In the genomic region with DNA sequence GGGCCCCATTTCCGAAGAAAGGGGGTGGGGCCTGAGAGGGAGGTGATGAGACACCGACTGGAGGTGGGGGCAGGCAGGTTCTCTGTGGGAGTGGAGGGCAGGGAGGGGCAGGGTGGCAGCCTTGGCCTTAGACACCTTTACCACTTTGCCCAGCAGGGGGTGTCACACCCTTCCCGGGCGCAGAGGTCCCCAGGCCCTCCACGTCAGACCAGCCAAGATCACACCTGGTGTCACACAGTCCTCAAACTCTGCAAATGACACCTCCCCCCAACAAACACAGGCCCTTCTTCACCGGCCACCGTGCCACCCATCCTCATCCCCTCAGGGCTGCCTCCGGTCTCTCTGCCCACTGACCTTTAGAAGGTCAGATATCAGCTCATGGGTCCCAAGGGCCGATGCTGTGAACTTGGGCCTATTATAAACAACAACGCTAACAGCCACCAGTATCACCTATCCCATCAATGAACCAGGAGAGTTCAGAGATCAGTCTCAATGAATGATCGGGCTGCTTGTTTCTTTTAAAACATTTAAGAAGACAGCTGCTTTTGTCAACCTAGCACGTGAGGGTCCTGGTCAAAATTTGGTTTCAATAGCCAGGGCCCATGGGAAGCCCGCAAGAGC, we compare ENCODE assay signal across 1 cellular context.
A peak's percentile ranks its signal among the peaks of the same experiment; 100 is the strongest.
TF ChIP-seq lines count a peak whose summit lies in the region.

No MANE protein-coding gene starts in this region.

TF ChIP-seq in HepG2, 621 proteins besides CTCF, POLR2A, EP300 and RAD21 (continued from another document and continues in another):
- TF ChIP-seq, protein P1, sequence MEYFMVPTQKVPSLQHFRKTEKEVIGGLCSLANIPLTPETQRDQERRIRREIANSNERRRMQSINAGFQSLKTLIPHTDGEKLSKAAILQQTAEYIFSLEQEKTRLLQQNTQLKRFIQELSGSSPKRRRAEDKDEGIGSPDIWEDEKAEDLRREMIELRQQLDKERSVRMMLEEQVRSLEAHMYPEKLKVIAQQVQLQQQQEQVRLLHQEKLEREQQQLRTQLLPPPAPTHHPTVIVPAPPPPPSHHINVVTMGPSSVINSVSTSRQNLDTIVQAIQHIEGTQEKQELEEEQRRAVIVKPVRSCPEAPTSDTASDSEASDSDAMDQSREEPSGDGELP (IDR thresholded peaks at IDR 0.05; ENCODE audit: borderline replicate concordance, low read depth) = peak; percentile 31; the same call in 1 of the 2 replicates
- no peak for TF ChIP-seq MEIS2 (CRISPR knock-in tag; IDR thresholded peaks at IDR 0.05)
- no peak for TF ChIP-seq POLR2G (IDR thresholded peaks at IDR 0.05; ENCODE audit: low read depth, low read length)
- TF ChIP-seq, protein P2, sequence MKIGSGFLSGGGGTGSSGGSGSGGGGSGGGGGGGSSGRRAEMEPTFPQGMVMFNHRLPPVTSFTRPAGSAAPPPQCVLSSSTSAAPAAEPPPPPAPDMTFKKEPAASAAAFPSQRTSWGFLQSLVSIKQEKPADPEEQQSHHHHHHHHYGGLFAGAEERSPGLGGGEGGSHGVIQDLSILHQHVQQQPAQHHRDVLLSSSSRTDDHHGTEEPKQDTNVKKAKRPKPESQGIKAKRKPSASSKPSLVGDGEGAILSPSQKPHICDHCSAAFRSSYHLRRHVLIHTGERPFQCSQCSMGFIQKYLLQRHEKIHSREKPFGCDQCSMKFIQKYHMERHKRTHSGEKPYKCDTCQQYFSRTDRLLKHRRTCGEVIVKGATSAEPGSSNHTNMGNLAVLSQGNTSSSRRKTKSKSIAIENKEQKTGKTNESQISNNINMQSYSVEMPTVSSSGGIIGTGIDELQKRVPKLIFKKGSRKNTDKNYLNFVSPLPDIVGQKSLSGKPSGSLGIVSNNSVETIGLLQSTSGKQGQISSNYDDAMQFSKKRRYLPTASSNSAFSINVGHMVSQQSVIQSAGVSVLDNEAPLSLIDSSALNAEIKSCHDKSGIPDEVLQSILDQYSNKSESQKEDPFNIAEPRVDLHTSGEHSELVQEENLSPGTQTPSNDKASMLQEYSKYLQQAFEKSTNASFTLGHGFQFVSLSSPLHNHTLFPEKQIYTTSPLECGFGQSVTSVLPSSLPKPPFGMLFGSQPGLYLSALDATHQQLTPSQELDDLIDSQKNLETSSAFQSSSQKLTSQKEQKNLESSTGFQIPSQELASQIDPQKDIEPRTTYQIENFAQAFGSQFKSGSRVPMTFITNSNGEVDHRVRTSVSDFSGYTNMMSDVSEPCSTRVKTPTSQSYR (CRISPR knock-in tag; IDR thresholded peaks at IDR 0.05; ENCODE audit: borderline replicate concordance) = peak; percentile 47; the same call in 1 of the 2 replicates
- peak; percentile 17; the same call in 1 of the 2 replicates for TF ChIP-seq RXRB (CRISPR knock-in tag; IDR thresholded peaks at IDR 0.05; ENCODE audit: borderline replicate concordance)
- TF ChIP-seq FOSL1 (CRISPR knock-in tag; IDR thresholded peaks at IDR 0.05; ENCODE audit: borderline replicate concordance) = no peak
- TF ChIP-seq TRIM24 (CRISPR knock-in tag; IDR thresholded peaks at IDR 0.05) = no peak
- TF ChIP-seq, protein P3, sequence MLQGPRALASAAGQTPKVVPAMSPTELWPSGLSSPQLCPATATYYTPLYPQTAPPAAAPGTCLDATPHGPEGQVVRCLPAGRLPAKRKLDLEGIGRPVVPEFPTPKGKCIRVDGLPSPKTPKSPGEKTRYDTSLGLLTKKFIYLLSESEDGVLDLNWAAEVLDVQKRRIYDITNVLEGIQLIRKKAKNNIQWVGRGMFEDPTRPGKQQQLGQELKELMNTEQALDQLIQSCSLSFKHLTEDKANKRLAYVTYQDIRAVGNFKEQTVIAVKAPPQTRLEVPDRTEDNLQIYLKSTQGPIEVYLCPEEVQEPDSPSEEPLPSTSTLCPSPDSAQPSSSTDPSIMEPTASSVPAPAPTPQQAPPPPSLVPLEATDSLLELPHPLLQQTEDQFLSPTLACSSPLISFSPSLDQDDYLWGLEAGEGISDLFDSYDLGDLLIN (CRISPR knock-in tag; IDR thresholded peaks at IDR 0.05; ENCODE audit: borderline replicate concordance) = no peak
- TF ChIP-seq ZNF816 (CRISPR knock-in tag; IDR thresholded peaks at IDR 0.05; ENCODE audit: borderline replicate concordance) = no peak
- TF ChIP-seq U2AF1 (optimal IDR thresholded peaks at IDR 0.05; ENCODE audit: low read depth, low read length) = no peak
- no peak for TF ChIP-seq RBM22 (optimal IDR thresholded peaks at IDR 0.05; ENCODE audit: low read length)
- TF ChIP-seq, protein P4, sequence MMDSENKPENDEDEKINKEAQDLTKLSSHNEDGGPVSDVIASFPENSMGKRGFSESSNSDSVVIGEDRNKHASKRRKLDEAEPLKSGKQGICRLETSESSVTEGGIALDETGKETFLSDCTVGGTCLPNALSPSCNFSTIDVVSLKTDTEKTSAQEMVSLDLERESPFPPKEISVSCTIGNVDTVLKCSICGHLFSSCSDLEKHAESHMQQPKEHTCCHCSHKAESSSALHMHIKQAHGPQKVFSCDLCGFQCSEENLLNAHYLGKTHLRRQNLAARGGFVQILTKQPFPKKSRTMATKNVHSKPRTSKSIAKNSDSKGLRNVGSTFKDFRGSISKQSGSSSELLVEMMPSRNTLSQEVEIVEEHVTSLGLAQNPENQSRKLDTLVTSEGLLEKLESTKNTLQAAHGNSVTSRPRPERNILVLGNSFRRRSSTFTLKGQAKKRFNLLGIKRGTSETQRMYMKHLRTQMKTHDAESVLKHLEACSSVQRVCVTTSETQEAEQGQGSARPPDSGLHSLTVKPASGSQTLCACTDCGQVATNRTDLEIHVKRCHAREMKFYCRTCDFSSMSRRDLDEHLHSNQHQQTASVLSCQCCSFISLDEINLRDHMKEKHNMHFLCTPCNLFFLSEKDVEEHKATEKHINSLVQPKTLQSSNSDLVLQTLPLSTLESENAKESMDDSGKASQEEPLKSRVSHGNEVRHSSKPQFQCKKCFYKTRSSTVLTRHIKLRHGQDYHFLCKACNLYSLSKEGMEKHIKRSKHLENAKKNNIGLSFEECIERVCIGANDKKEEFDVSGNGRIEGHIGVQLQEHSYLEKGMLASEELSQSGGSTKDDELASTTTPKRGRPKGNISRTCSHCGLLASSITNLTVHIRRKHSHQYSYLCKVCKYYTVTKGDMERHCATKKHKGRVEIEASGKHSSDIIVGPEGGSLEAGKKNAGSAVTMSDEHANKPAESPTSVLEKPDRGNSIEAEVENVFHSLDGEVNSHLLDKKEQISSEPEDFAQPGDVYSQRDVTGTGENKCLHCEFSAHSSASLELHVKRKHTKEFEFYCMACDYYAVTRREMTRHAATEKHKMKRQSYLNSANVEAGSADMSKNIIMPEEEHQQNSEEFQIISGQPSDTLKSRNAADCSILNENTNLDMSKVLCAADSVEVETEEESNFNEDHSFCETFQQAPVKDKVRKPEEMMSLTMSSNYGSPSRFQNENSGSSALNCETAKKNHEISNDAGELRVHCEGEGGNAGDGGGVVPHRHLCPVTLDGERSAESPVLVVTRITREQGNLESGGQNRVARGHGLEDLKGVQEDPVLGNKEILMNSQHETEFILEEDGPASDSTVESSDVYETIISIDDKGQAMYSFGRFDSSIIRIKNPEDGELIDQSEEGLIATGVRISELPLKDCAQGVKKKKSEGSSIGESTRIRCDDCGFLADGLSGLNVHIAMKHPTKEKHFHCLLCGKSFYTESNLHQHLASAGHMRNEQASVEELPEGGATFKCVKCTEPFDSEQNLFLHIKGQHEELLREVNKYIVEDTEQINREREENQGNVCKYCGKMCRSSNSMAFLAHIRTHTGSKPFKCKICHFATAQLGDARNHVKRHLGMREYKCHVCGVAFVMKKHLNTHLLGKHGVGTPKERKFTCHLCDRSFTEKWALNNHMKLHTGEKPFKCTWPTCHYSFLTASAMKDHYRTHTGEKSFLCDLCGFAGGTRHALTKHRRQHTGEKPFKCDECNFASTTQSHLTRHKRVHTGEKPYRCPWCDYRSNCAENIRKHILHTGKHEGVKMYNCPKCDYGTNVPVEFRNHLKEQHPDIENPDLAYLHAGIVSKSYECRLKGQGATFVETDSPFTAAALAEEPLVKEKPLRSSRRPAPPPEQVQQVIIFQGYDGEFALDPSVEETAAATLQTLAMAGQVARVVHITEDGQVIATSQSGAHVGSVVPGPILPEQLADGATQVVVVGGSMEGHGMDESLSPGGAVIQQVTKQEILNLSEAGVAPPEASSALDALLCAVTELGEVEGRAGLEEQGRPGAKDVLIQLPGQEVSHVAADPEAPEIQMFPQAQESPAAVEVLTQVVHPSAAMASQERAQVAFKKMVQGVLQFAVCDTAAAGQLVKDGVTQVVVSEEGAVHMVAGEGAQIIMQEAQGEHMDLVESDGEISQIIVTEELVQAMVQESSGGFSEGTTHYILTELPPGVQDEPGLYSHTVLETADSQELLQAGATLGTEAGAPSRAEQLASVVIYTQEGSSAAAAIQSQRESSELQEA (CRISPR knock-in tag; IDR thresholded peaks at IDR 0.05; ENCODE audit: not compliant biosample characterization) = peak; percentile 34
- no peak for TF ChIP-seq ZNF317 (CRISPR knock-in tag; IDR thresholded peaks at IDR 0.05)
- TF ChIP-seq, protein P5, sequence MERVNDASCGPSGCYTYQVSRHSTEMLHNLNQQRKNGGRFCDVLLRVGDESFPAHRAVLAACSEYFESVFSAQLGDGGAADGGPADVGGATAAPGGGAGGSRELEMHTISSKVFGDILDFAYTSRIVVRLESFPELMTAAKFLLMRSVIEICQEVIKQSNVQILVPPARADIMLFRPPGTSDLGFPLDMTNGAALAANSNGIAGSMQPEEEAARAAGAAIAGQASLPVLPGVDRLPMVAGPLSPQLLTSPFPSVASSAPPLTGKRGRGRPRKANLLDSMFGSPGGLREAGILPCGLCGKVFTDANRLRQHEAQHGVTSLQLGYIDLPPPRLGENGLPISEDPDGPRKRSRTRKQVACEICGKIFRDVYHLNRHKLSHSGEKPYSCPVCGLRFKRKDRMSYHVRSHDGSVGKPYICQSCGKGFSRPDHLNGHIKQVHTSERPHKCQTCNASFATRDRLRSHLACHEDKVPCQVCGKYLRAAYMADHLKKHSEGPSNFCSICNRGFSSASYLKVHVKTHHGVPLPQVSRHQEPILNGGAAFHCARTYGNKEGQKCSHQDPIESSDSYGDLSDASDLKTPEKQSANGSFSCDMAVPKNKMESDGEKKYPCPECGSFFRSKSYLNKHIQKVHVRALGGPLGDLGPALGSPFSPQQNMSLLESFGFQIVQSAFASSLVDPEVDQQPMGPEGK (CRISPR knock-in tag; IDR thresholded peaks at IDR 0.05) = peak; percentile 81
- TF ChIP-seq, protein P6, sequence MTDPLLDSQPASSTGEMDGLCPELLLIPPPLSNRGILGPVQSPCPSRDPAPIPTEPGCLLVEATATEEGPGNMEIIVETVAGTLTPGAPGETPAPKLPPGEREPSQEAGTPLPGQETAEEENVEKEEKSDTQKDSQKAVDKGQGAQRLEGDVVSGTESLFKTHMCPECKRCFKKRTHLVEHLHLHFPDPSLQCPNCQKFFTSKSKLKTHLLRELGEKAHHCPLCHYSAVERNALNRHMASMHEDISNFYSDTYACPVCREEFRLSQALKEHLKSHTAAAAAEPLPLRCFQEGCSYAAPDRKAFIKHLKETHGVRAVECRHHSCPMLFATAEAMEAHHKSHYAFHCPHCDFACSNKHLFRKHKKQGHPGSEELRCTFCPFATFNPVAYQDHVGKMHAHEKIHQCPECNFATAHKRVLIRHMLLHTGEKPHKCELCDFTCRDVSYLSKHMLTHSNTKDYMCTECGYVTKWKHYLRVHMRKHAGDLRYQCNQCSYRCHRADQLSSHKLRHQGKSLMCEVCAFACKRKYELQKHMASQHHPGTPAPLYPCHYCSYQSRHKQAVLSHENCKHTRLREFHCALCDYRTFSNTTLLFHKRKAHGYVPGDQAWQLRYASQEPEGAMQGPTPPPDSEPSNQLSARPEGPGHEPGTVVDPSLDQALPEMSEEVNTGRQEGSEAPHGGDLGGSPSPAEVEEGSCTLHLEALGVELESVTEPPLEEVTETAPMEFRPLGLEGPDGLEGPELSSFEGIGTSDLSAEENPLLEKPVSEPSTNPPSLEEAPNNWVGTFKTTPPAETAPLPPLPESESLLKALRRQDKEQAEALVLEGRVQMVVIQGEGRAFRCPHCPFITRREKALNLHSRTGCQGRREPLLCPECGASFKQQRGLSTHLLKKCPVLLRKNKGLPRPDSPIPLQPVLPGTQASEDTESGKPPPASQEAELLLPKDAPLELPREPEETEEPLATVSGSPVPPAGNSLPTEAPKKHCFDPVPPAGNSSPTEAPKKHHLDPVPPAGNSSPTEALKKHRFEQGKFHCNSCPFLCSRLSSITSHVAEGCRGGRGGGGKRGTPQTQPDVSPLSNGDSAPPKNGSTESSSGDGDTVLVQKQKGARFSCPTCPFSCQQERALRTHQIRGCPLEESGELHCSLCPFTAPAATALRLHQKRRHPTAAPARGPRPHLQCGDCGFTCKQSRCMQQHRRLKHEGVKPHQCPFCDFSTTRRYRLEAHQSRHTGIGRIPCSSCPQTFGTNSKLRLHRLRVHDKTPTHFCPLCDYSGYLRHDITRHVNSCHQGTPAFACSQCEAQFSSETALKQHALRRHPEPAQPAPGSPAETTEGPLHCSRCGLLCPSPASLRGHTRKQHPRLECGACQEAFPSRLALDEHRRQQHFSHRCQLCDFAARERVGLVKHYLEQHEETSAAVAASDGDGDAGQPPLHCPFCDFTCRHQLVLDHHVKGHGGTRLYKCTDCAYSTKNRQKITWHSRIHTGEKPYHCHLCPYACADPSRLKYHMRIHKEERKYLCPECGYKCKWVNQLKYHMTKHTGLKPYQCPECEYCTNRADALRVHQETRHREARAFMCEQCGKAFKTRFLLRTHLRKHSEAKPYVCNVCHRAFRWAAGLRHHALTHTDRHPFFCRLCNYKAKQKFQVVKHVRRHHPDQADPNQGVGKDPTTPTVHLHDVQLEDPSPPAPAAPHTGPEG (CRISPR knock-in tag; IDR thresholded peaks at IDR 0.05) = no peak
- TF ChIP-seq, protein P7, sequence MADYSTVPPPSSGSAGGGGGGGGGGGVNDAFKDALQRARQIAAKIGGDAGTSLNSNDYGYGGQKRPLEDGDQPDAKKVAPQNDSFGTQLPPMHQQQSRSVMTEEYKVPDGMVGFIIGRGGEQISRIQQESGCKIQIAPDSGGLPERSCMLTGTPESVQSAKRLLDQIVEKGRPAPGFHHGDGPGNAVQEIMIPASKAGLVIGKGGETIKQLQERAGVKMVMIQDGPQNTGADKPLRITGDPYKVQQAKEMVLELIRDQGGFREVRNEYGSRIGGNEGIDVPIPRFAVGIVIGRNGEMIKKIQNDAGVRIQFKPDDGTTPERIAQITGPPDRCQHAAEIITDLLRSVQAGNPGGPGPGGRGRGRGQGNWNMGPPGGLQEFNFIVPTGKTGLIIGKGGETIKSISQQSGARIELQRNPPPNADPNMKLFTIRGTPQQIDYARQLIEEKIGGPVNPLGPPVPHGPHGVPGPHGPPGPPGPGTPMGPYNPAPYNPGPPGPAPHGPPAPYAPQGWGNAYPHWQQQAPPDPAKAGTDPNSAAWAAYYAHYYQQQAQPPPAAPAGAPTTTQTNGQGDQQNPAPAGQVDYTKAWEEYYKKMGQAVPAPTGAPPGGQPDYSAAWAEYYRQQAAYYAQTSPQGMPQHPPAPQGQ (CRISPR knock-in tag; IDR thresholded peaks at IDR 0.05; ENCODE audit: borderline replicate concordance) = no peak
- TF ChIP-seq, protein P8, sequence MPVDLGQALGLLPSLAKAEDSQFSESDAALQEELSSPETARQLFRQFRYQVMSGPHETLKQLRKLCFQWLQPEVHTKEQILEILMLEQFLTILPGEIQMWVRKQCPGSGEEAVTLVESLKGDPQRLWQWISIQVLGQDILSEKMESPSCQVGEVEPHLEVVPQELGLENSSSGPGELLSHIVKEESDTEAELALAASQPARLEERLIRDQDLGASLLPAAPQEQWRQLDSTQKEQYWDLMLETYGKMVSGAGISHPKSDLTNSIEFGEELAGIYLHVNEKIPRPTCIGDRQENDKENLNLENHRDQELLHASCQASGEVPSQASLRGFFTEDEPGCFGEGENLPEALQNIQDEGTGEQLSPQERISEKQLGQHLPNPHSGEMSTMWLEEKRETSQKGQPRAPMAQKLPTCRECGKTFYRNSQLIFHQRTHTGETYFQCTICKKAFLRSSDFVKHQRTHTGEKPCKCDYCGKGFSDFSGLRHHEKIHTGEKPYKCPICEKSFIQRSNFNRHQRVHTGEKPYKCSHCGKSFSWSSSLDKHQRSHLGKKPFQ (CRISPR knock-in tag; IDR thresholded peaks at IDR 0.05; ENCODE audit: insufficient replicate concordance) = no peak
- TF ChIP-seq NR2F6 (IDR thresholded peaks at IDR 0.05) = no peak
- TF ChIP-seq NR2F6 (CRISPR knock-in tag; IDR thresholded peaks at IDR 0.05) = peak; percentile 67; the same call in 1 of the 2 replicates
- TF ChIP-seq ZNF180 (CRISPR knock-in tag; IDR thresholded peaks at IDR 0.05; ENCODE audit: borderline replicate concordance, low read depth) = no peak
- TF ChIP-seq SMARCC2 (IDR thresholded peaks at IDR 0.05) = no peak
- no peak for TF ChIP-seq AHR (CRISPR knock-in tag; IDR thresholded peaks at IDR 0.05)
- peak; percentile 65 for TF ChIP-seq HNF4A (CRISPR knock-in tag; IDR thresholded peaks at IDR 0.05)
- no peak for TF ChIP-seq IRF2 (CRISPR knock-in tag; IDR thresholded peaks at IDR 0.05)
